ENCODE assay signal across 8 cellular contexts in genomic region chr7:129780257-129781127, GRCh38.
DNase-seq lines count a peak whose midpoint lies in the region; ATAC-seq, FAIRE-seq and TF ChIP-seq lines count a peak whose summit lies in the region.

No MANE protein-coding gene starts in this region.

- FAIRE-seq in bronchial epithelial cell (lab: Jason Lieb, UNC): no peak

- H3K9me3 ChIP-seq in WERI-Rb-1 (ENCODE audit: severe bottlenecking) (no peaks in the 10 kb centered on the region), mucosa of rectum (ENCODE audit: control insufficient read depth in 2 of 2, low read length in 2 of 2) (no peaks in the 10 kb centered on the region)

- ATAC-seq in GM21723 (IDR thresholded peaks at IDR 0.05; ENCODE audit: unreplicated experiment): peak; percentile 47

- H3K27me3 ChIP-seq in WERI-Rb-1 (ENCODE audit: insufficient read depth, low read depth, severe bottlenecking) (no peaks in the 10 kb centered on the region), bronchial epithelial cell (ENCODE audit: control insufficient read depth, insufficient read depth, low read length) (peaks cover 38% of the 10 kb centered on the region), mucosa of rectum (ENCODE audit: control insufficient read depth in 2 of 2, insufficient read depth in 2 of 2, low read length in 2 of 2) (peaks cover 54 to 65% of the 10 kb centered on the region in 2 donors)

- H3K36me3 ChIP-seq in WERI-Rb-1 (peaks cover 42% of the 10 kb centered on the region), bronchial epithelial cell (ENCODE audit: control insufficient read depth, insufficient read depth, low read length) (peaks cover 3% of the 10 kb centered on the region), mucosa of rectum (ENCODE audit: control insufficient read depth in 2 of 2, insufficient read depth in 2 of 2, low read length in 2 of 2) (no peaks in the 10 kb centered on the region)

- DNase-seq in AML-193 (lab: John Stamatoyannopoulos, UW) (peak; percentile 23 to 25), NCI-H1930 (lab: John Stamatoyannopoulos, UW) (peak; percentile 86 to 94), WERI-Rb-1 (peak; percentile 98), bronchial epithelial cell (ENCODE audit: low read depth) (peak; percentile 73), OCI-M2 (lab: John Stamatoyannopoulos, UW; ENCODE audit: unreplicated experiment) (no peak)
- peak; percentile 88 for DNase-seq in stimulated activated CD8-positive, alpha-beta memory T cell treated with anti-CD3 and anti-CD28 coated beads, Interleukin-4, amount 100 ng/mL, for 48 hours

- peak overlapping the region; percentile 97 for H3K27ac ChIP-seq in WERI-Rb-1
- H3K27ac ChIP-seq in mucosa of rectum (ENCODE audit: low read depth in 2 of 2, low read length in 2 of 2): peak overlapping the region in 1 of 2 donors; percentile 29

- H3K4me3 ChIP-seq in WERI-Rb-1 (ENCODE audit: low read depth, low read length) (peak overlapping the region; percentile 85), bronchial epithelial cell (ENCODE audit: low read depth, low read length) (peak overlapping the region; percentile 93), mucosa of rectum (ENCODE audit: low read length in 2 of 2) (peak overlapping the region; percentile 60 to 66)

- TF ChIP-seq CTCF in WERI-Rb-1 (IDR thresholded peaks at IDR 0.05; ENCODE audit: low read depth, low read length) (0 out of 2 replicates have a peak, but pooled peaks have one; percentile 3), bronchial epithelial cell (IDR thresholded peaks at IDR 0.05; ENCODE audit: insufficient read depth, low read length, severe bottlenecking) (peak; percentile 4)

- H3K9ac ChIP-seq in mucosa of rectum (ENCODE audit: low read depth in 1 of 2, low read length in 2 of 2): peak overlapping the region in 1 of 2 donors; percentile 65

- peaks cover 29 to 32% of the 10 kb centered on the region in 2 donors for H3K4me1 ChIP-seq in mucosa of rectum (ENCODE audit: control insufficient read depth in 2 of 2, insufficient read depth in 2 of 2, low read length in 2 of 2)
